ENCODE assay signal across 21 cellular contexts in genomic region chr18:24818069-24818395, GRCh38.
DNase-seq lines count a peak whose midpoint lies in the region; ATAC-seq, FAIRE-seq and TF ChIP-seq lines count a peak whose summit lies in the region.
"Had no signal": no experiment of that assay in that cellular context is flagged by ENCODE, and none has a peak within 500 bp of the region (broad histone marks: within the 10 kb centered on the region; RNA-seq: fewer than 3 reads in every experiment).

No MANE protein-coding gene starts in this region.

- no peak for TF ChIP-seq POLR2A in endothelial cell of umbilical vein (IDR thresholded peaks at IDR 0.05; ENCODE audit: low read depth, low read length)

- TF ChIP-seq RAD21 in SK-N-SH (IDR thresholded peaks at IDR 0.05; ENCODE audit: low read length) = no peak

- H3K27ac Mint-ChIP-seq in GM23338 (no peak overlapping the region), neural crest cell (ENCODE audit: unreplicated experiment) (peak overlapping the region; percentile 53)
- H3K27ac Mint-ChIP-seq in CD8-positive, alpha-beta memory T cell = no peak overlapping the region
- H3K27ac Mint-ChIP-seq: CD4-positive, CD25-positive, alpha-beta regulatory T cell had no signal

- H4K20me1 ChIP-seq in GM23338 (replicated peaks; ENCODE audit: insufficient read depth) = no peaks in the 10 kb centered on the region
- H4K20me1 ChIP-seq in SK-N-SH (ENCODE audit: insufficient read depth) = no peaks in the 10 kb centered on the region
- H4K20me1 ChIP-seq in endothelial cell of umbilical vein (replicated peaks; ENCODE audit: control insufficient read depth, extremely low read depth, insufficient read depth, low read length) = no peaks in the 10 kb centered on the region
- H4K20me1 ChIP-seq: BLaER1 had no signal

- H3K27me3 Mint-ChIP-seq in GM23338 (ENCODE audit: insufficient read depth, low read depth, poor library complexity) (peaks cover 6% of the 10 kb centered on the region), neural crest cell (ENCODE audit: low read depth) (peaks cover 15% of the 10 kb centered on the region)
- H3K27me3 Mint-ChIP-seq in CD8-positive, alpha-beta memory T cell = peaks cover 0 to 9% of the 10 kb centered on the region in 2 donors

- H3K4me1 ChIP-seq in GM23338 (ENCODE audit: insufficient read depth) = peaks cover 55% of the 10 kb centered on the region
- H3K4me1 ChIP-seq in SK-N-SH (ENCODE audit: control insufficient read depth in 1 of 2, insufficient read depth in 2 of 2, low read depth in 1 of 2, low read length in 1 of 2) = peaks cover 0 to 19% of the 10 kb centered on the region in 2 experiments; a peak in 2 of 4 replicates
- H3K4me1 ChIP-seq in endothelial cell of umbilical vein (ENCODE audit: control insufficient read depth, extremely low read depth, insufficient read depth, low read length) = peaks cover 10% of the 10 kb centered on the region
- H3K4me1 ChIP-seq in CD8-positive, alpha-beta memory T cell (ENCODE audit: insufficient read depth, low read length) = no peaks in the 10 kb centered on the region
- H3K4me1 ChIP-seq: BLaER1, HAP-1 had no signal

- no peaks in the 10 kb centered on the region for H3K36me3 ChIP-seq in GM23338 (ENCODE audit: insufficient read depth)
- H3K36me3 ChIP-seq in SK-N-SH (replicated peaks in 1 of 2; ENCODE audit: control insufficient read depth in 1 of 2, insufficient read depth in 2 of 2, low read length in 1 of 2) = no peaks in the 10 kb centered on the region
- no peaks in the 10 kb centered on the region for H3K36me3 ChIP-seq in endothelial cell of umbilical vein (ENCODE audit: control insufficient read depth in 2 of 2, extremely low read depth in 1 of 2, insufficient read depth in 2 of 2, low read length in 2 of 2)
- H3K36me3 ChIP-seq in CD8-positive, alpha-beta memory T cell (ENCODE audit: insufficient read depth, low read length) = no peaks in the 10 kb centered on the region
- H3K36me3 ChIP-seq: BLaER1, HAP-1 had no signal

- no peak overlapping the region for H3K9ac ChIP-seq in SK-N-SH
- no peak overlapping the region for H3K9ac ChIP-seq in endothelial cell of umbilical vein (replicated peaks; ENCODE audit: extremely low read depth, insufficient read depth, low read length)
- H3K9ac ChIP-seq: BLaER1 had no signal

- no peak for TF ChIP-seq CTCF in GM23338 (conservative IDR thresholded peaks at IDR 0.05; ENCODE audit: low read depth in 2 of 2)
- no peak for TF ChIP-seq CTCF in SK-N-SH (IDR thresholded peaks at IDR 0.05)
- no peak for TF ChIP-seq CTCF in endothelial cell of umbilical vein (IDR thresholded peaks at IDR 0.05; ENCODE audit: extremely low read depth in 1 of 2, insufficient read depth in 1 of 2, low read depth in 1 of 2, low read length in 2 of 2)
- no peak for TF ChIP-seq CTCF in neural crest cell (conservative IDR thresholded peaks at IDR 0.05)

- H3K4me3 ChIP-seq in GM23338 (no peak overlapping the region; the same call in 1 of the 2 replicates), SK-N-SH (ENCODE audit: low read depth in 2 of 2, low read length in 1 of 2) (no peak overlapping the region), endothelial cell of umbilical vein (replicated peaks in 1 of 3; ENCODE audit: insufficient read depth in 1 of 3, low read depth in 1 of 3, low read length in 3 of 3) (no peak overlapping the region)
- no peak overlapping the region for H3K4me3 ChIP-seq in CD8-positive, alpha-beta memory T cell (ENCODE audit: low read length)
- H3K4me3 ChIP-seq: BLaER1, HAP-1 had no signal

- H2AFZ ChIP-seq in GM23338 (peak overlapping the region; percentile 61), SK-N-SH (ENCODE audit: low read depth) (no peak overlapping the region), endothelial cell of umbilical vein (ENCODE audit: low read depth, low read length) (no peak overlapping the region)

- peaks cover 3% of the 10 kb centered on the region for H3K9me2 ChIP-seq in GM23338 (ENCODE audit: insufficient read depth)
- no peaks in the 10 kb centered on the region for H3K9me2 ChIP-seq in SK-N-SH

- dilution Hi-C loops in endothelial cell of umbilical vein (cut with MboI; ENCODE audit: extremely low pct_ligation_motif_present, low sequenced_read_pairs) = no loop called here

- peaks cover 46% of the 10 kb centered on the region for H3K4me1 Mint-ChIP-seq in GM23338
- peaks cover 41% of the 10 kb centered on the region for H3K4me1 Mint-ChIP-seq in neural crest cell
- no peaks in the 10 kb centered on the region for H3K4me1 Mint-ChIP-seq in CD8-positive, alpha-beta memory T cell
- H3K4me1 Mint-ChIP-seq: CD4-positive, CD25-positive, alpha-beta regulatory T cell had no signal

- H3K4me2 ChIP-seq in GM23338 (peak overlapping the region; percentile 18), SK-N-SH (no peak overlapping the region), endothelial cell of umbilical vein (ENCODE audit: insufficient read depth, low read length) (no peak overlapping the region)
- H3K4me2 ChIP-seq: BLaER1 had no signal

- DNase-seq in GM23338 (ENCODE audit: low spot score) = no peak
- DNase-seq in SK-N-SH = no peak
- no peak for DNase-seq in endothelial cell of umbilical vein (ENCODE audit: low read depth, low spot score)
- DNase-seq in neural crest cell (ENCODE audit: low read depth, low spot score) = no peak
- DNase-seq in CD8-positive, alpha-beta memory T cell = no peak
- DNase-seq: CD4-positive, CD25-positive, alpha-beta regulatory T cell; IMR-90; KG1; MM.1S; NCI-H1694 treated with DMSO at 0.1 percent for 48 hours; NCI-H2081; NCI-H226; NCI-H510A; PC-3 had no signal

- H3F3A ChIP-seq in GM23338 (replicated peaks; ENCODE audit: low read depth) = no peaks in the 10 kb centered on the region; the same call in 1 of the 2 replicates
- no peaks in the 10 kb centered on the region for H3F3A ChIP-seq in SK-N-SH (replicated peaks; ENCODE audit: insufficient read depth)

- H3K36me3 Mint-ChIP-seq in GM23338 (ENCODE audit: low read depth) (0 out of 3 replicates have a peak, but pooled peaks cover 3% of the 10 kb centered on the region), neural crest cell (ENCODE audit: low read depth) (no peaks in the 10 kb centered on the region)
- H3K36me3 Mint-ChIP-seq in CD8-positive, alpha-beta memory T cell = no peaks in the 10 kb centered on the region
- H3K36me3 Mint-ChIP-seq: CD4-positive, CD25-positive, alpha-beta regulatory T cell had no signal

- no TSS peak for BruUV-seq in endothelial cell of umbilical vein (replicated peaks; lab: Mats Ljungman, UMichigan)

- ATAC-seq in GM23338 = peak; percentile 49; the same call in 2 of the 3 replicates
- no peak for ATAC-seq in GM21717 (IDR thresholded peaks at IDR 0.05; ENCODE audit: unreplicated experiment)
- no peak for ATAC-seq in GM19455 (IDR thresholded peaks at IDR 0.05; ENCODE audit: unreplicated experiment)
- ATAC-seq: PC-3 had no signal

- no peaks in the 10 kb centered on the region; the same call in 2 of the 3 replicates for H3K9me3 Mint-ChIP-seq in GM23338
- H3K9me3 Mint-ChIP-seq in neural crest cell = no peaks in the 10 kb centered on the region
- H3K9me3 Mint-ChIP-seq in CD8-positive, alpha-beta memory T cell = peaks cover 0 to 3% (median 0%) of the 10 kb centered on the region in 5 donors

- peak in 1 of 2 experiments; percentile 30; a peak in 1 of 4 replicates for TF ChIP-seq EP300 in SK-N-SH (IDR thresholded peaks at IDR 0.05; ENCODE audit: borderline replicate concordance in 1 of 2, low read depth in 1 of 2, low read length in 1 of 2)

- POLR2A ChIA-PET in SK-N-SH (lab: Yijun Ruan, JAX) = no interaction called here
- POLR2A ChIA-PET in endothelial cell of umbilical vein (lab: Charles Lee) = no interaction called here
- POLR2A ChIA-PET in CD8-positive, alpha-beta memory T cell (lab: Charles Lee) = no interaction called here

- WGBS in SK-N-SH (ENCODE audit: low lambda C conversion rate) = 2% methylated on average over 3 of the region's 3 CpGs

- FAIRE-seq in endothelial cell of umbilical vein (lab: Jason Lieb, UNC) = peak; percentile 18
- FAIRE-seq: A204.1, D721Med, G401.6 had no signal

- H3K27ac ChIP-seq in GM23338 (ENCODE audit: low read depth) (no peak overlapping the region), SK-N-SH (ENCODE audit: low read depth in 2 of 2, low read length in 1 of 2) (no peak overlapping the region), endothelial cell of umbilical vein (ENCODE audit: insufficient read depth, low read depth, low read length) (no peak overlapping the region)
- no peak overlapping the region for H3K27ac ChIP-seq in CD8-positive, alpha-beta memory T cell (ENCODE audit: low read depth, low read length)
- H3K27ac ChIP-seq: BLaER1 had no signal

- H3K27me3 ChIP-seq in GM23338 (ENCODE audit: insufficient read depth) = no peaks in the 10 kb centered on the region
- no peaks in the 10 kb centered on the region for H3K27me3 ChIP-seq in SK-N-SH (ENCODE audit: insufficient read depth)
- H3K27me3 ChIP-seq in endothelial cell of umbilical vein (ENCODE audit: control insufficient read depth in 2 of 2, insufficient read depth in 2 of 2, low read length in 2 of 2) = no peaks in the 10 kb centered on the region
- no peaks in the 10 kb centered on the region for H3K27me3 ChIP-seq in CD8-positive, alpha-beta memory T cell (ENCODE audit: insufficient read depth, low read length, poor library complexity, severe bottlenecking)
- H3K27me3 ChIP-seq: BLaER1 had no signal

- no peaks in the 10 kb centered on the region for H3K9me1 ChIP-seq in endothelial cell of umbilical vein (replicated peaks; ENCODE audit: control insufficient read depth, extremely low read depth, insufficient read depth, low read length)

- intact Hi-C loops in endothelial cell of umbilical vein (cut with micrococcal nuclease) = no loop called here

- CTCF ChIA-PET in SK-N-SH (lab: Yijun Ruan, JAX) = no interaction called here
- CTCF ChIA-PET in endothelial cell of umbilical vein (lab: Charles Lee) = interaction anchor here (0.5 to 1.8 kb wide), 7 partner anchors 8 to 1519 kb away, joined by 3 to 11 read pairs (median 3); no protein-coding TSS in a partner anchor
- CTCF ChIA-PET in CD8-positive, alpha-beta memory T cell (lab: Charles Lee) = no interaction called here

- H3K79me2 ChIP-seq in GM23338 (replicated peaks; ENCODE audit: insufficient read depth) = no peaks in the 10 kb centered on the region
- H3K79me2 ChIP-seq in SK-N-SH (ENCODE audit: insufficient read depth) = no peaks in the 10 kb centered on the region
- no peaks in the 10 kb centered on the region for H3K79me2 ChIP-seq in endothelial cell of umbilical vein (ENCODE audit: control insufficient read depth, insufficient read depth, low read length)

- H3K9me3 ChIP-seq in SK-N-SH (no peaks in the 10 kb centered on the region), endothelial cell of umbilical vein (replicated peaks; ENCODE audit: control insufficient read depth, insufficient read depth, low read length) (no peaks in the 10 kb centered on the region)
- no peaks in the 10 kb centered on the region for H3K9me3 ChIP-seq in CD8-positive, alpha-beta memory T cell (ENCODE audit: low read length)
- H3K9me3 ChIP-seq: BLaER1, HAP-1 had no signal

- H3K4me3 Mint-ChIP-seq in GM23338 (0 out of 3 replicates have a peak overlapping the region, but pooled peaks have one; percentile 16), neural crest cell (peak overlapping the region; percentile 38)
- H3K4me3 Mint-ChIP-seq in CD8-positive, alpha-beta memory T cell = no peak overlapping the region
- H3K4me3 Mint-ChIP-seq: CD4-positive, CD25-positive, alpha-beta regulatory T cell had no signal

TF ChIP-seq in SK-N-SH, 30 proteins besides CTCF, POLR2A, EP300 and RAD21 (continues in another document):
- no peak for TF ChIP-seq TCF12 (IDR thresholded peaks at IDR 0.05)

Comparison
In these comparisons a context has a peak if more than half of its experiments do, and no peak if none do; other contexts are left out.
1. H3K4me3 Mint-ChIP-seq: peak in GM23338 (single experiment) and neural crest cell (single experiment); none in CD8-positive, alpha-beta memory T cell (0 of 7).